Comparison of ENCODE assay signal across 24 cellular contexts in genomic region chr9:115884846-115885245, GRCh38.
"Had no signal": no experiment of that assay in that cellular context is flagged by ENCODE, and none has a peak within 500 bp of the region (broad histone marks: within the 10 kb centered on the region; RNA-seq: fewer than 3 reads in every experiment).

No MANE protein-coding gene starts in this region.

- DNase-seq: activated CD4-positive, alpha-beta T cell treated with anti-CD3 and anti-CD28 coated beads for 1 hour; activated CD4-positive, alpha-beta T cell treated with anti-CD3 and anti-CD28 coated beads, Interleukin-2, amount 50 U/mL, for 1 hour; activated gamma-delta T cell treated with Interleukin-2 at 50 U/mL for 16 hours; activated T-cell treated with anti-CD3 and anti-CD28 coated beads, Interleukin-2, amount 50 U/mL, for 1 hour; aorta; cerebellar nuclear complex; foreskin melanocyte; kidney; left lung; natural killer cell; pancreas; psoas muscle; right cardiac atrium; stomach; T-helper 1 cell; testis had no signal

- ATAC-seq: left lung; natural killer cell; pancreas; psoas muscle; right cardiac atrium; stimulated activated memory B cell treated with anti-CD40 and anti-IgM and Interleukin-4, amounts not matched to agents 10 μg/mL and 1 μg/mL and 100 μg/mL, for 72 hours had no signal

- H3K9me3 ChIP-seq: left lung, pancreas, psoas muscle, stomach, testis, vagina had no signal

- H3K4me1 Mint-ChIP-seq: activated naive CD4-positive, alpha-beta T cell treated with anti-CD3 and anti-CD28 coated beads, Interleukin-2, amount 50 U/mL, for 24 hours; natural killer cell; stimulated activated memory B cell treated with anti-CD40 and anti-IgM and Interleukin-4, amounts not matched to agents 10 μg/mL and 1 μg/mL and 100 μg/mL, for 72 hours had no signal

- H3K36me3 Mint-ChIP-seq: activated naive CD4-positive, alpha-beta T cell treated with anti-CD3 and anti-CD28 coated beads, Interleukin-2, amount 50 U/mL, for 24 hours; natural killer cell; stimulated activated memory B cell treated with anti-CD40 and anti-IgM and Interleukin-4, amounts not matched to agents 10 μg/mL and 1 μg/mL and 100 μg/mL, for 72 hours; type B pancreatic cell had no signal

- H3K27ac Mint-ChIP-seq: activated naive CD4-positive, alpha-beta T cell treated with anti-CD3 and anti-CD28 coated beads, Interleukin-2, amount 50 U/mL, for 24 hours; natural killer cell; stimulated activated memory B cell treated with anti-CD40 and anti-IgM and Interleukin-4, amounts not matched to agents 10 μg/mL and 1 μg/mL and 100 μg/mL, for 72 hours; type B pancreatic cell had no signal

- H3K36me3 ChIP-seq: left lung, pancreas, stomach, vagina had no signal

- H3K27me3 Mint-ChIP-seq: activated naive CD4-positive, alpha-beta T cell treated with anti-CD3 and anti-CD28 coated beads, Interleukin-2, amount 50 U/mL, for 24 hours; stimulated activated memory B cell treated with anti-CD40 and anti-IgM and Interleukin-4, amounts not matched to agents 10 μg/mL and 1 μg/mL and 100 μg/mL, for 72 hours had no signal

- H3K4me1 ChIP-seq: left lung, pancreas, psoas muscle, stomach, testis, vagina had no signal

- H3K27ac ChIP-seq: coronary artery, epithelial cell of prostate, left lung, pancreas, psoas muscle, skin epidermis, stomach, testis, vagina had no signal

- H3K4me3 ChIP-seq: coronary artery, left lung, lung, pancreas, psoas muscle, skin epidermis, stomach, testis, vagina had no signal

- H3K27me3 ChIP-seq: left lung, pancreas, stomach, testis, vagina had no signal

- H3K4me3 Mint-ChIP-seq: activated naive CD4-positive, alpha-beta T cell treated with anti-CD3 and anti-CD28 coated beads, Interleukin-2, amount 50 U/mL, for 24 hours; natural killer cell; stimulated activated memory B cell treated with anti-CD40 and anti-IgM and Interleukin-4, amounts not matched to agents 10 μg/mL and 1 μg/mL and 100 μg/mL, for 72 hours; type B pancreatic cell had no signal

- H3K9me3 Mint-ChIP-seq: stimulated activated memory B cell treated with anti-CD40 and anti-IgM and Interleukin-4, amounts not matched to agents 10 μg/mL and 1 μg/mL and 100 μg/mL, for 72 hours; type B pancreatic cell had no signal
